ENCODE assay signal across 8 cellular contexts in the genomic region with DNA sequence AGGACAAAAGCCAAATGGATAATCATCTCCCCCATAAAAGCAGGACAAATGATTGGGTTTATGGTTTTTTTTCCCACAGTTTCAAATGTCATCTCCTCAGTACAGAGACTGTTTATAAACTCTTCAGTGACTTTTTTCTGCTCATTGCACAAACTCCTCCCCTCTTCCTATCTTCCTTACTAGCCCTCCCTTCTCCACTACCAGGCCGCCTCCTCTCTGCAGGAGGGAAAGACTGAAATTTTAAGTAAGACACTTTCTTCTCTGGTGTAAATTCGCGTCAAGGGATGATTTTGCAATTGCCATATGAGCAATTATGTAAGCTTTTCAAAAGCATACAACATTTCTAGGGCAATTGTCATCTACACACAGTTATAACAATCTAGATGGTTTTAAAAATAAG.
DNase-seq lines count a peak whose midpoint lies in the region; ATAC-seq and TF ChIP-seq lines count a peak whose summit lies in the region.

No MANE protein-coding gene starts in this region.

- ATAC-seq in HG03139 (IDR thresholded peaks at IDR 0.05; ENCODE audit: unreplicated experiment), result no peak

- H3K27ac ChIP-seq in parathyroid adenoma, result no peak overlapping the region

- no peaks in the 10 kb centered on the region for H3K4me1 ChIP-seq in parathyroid adenoma

- peak overlapping the region; percentile 17 for H2AFZ ChIP-seq in parathyroid adenoma

- TF ChIP-seq CTCF in parathyroid adenoma (IDR thresholded peaks at IDR 0.05), result no peak

- DNase-seq in GM04503 (ENCODE audit: low read depth) (peak; percentile 56), NCI-H2227 (lab: John Stamatoyannopoulos, UW; ENCODE audit: unreplicated experiment) (peak; percentile 26), dedifferentiated amniotic fluid mesenchymal stem cell (ENCODE audit: extremely low spot score) (peak; percentile 29), OCI-M2 (lab: John Stamatoyannopoulos, UW; ENCODE audit: unreplicated experiment) (no peak), epidermal melanocyte (ENCODE audit: insufficient read length, low spot score) (no peak), GDM1 (lab: John Stamatoyannopoulos, UW) (no peak)

- no peak overlapping the region for H3K4me3 ChIP-seq in parathyroid adenoma (ENCODE audit: low read depth, low read length)

- no peaks in the 10 kb centered on the region for H3K79me2 ChIP-seq in parathyroid adenoma

- no peak overlapping the region for H3K9ac ChIP-seq in parathyroid adenoma

- H3K4me2 ChIP-seq in parathyroid adenoma (ENCODE audit: low read length), result no peak overlapping the region

- no peaks in the 10 kb centered on the region for H3K36me3 ChIP-seq in parathyroid adenoma (ENCODE audit: control insufficient read depth, insufficient read depth, low read length)

- H3K9me3 ChIP-seq in parathyroid adenoma (ENCODE audit: control insufficient read depth, low read length), result no peaks in the 10 kb centered on the region

- no peaks in the 10 kb centered on the region for H3K27me3 ChIP-seq in parathyroid adenoma (ENCODE audit: control insufficient read depth, insufficient read depth, low read length)

Comparison
In these comparisons a context has a peak if more than half of its experiments do, and no peak if none do; other contexts are left out.
1. DNase-seq: peak in GM04503 (single experiment), NCI-H2227 (single experiment) and dedifferentiated amniotic fluid mesenchymal stem cell (single experiment); none in OCI-M2 (single experiment), epidermal melanocyte (single experiment) and GDM1 (single experiment).